Comparison of ENCODE assay signal across 8 cellular contexts in genomic region chr3:50365080-50365841, GRCh38. TPM values are rescaled to one million over a fixed set of nuclear protein-coding genes. Genes with fewer than 3 reads are reported as not detected.
DNase-seq lines count a peak whose midpoint lies in the region; ATAC-seq and TF ChIP-seq lines count a peak whose summit lies in the region.

No MANE protein-coding gene starts in this region.

- TF ChIP-seq CTCF in WI38 (IDR thresholded peaks at IDR 0.05; ENCODE audit: low read depth, low read length) (no peak), breast epithelium (IDR thresholded peaks at IDR 0.05) (no peak)

- intact Hi-C loops in breast epithelium (cut with DNase I; ENCODE audit: low total_unique reads) = no loop called here

- H3K9me3 ChIP-seq in KOPT-K1 (ENCODE audit: insufficient read depth, low read length, poor library complexity, severe bottlenecking) (no peaks in the 10 kb centered on the region), breast epithelium (no peaks in the 10 kb centered on the region)

- H3K36me3 ChIP-seq in KOPT-K1 (ENCODE audit: insufficient read depth, low read length) = no peaks in the 10 kb centered on the region
- no peaks in the 10 kb centered on the region for H3K36me3 ChIP-seq in breast epithelium

- ATAC-seq in GM21723 (IDR thresholded peaks at IDR 0.05; ENCODE audit: unreplicated experiment) = peak; percentile 85

- H3K4me1 ChIP-seq in breast epithelium = no peaks in the 10 kb centered on the region

- peak overlapping the region; percentile 46 for H3K4me3 ChIP-seq in WI38 (ENCODE audit: low read depth, low read length)
- H3K4me3 ChIP-seq in breast epithelium = peak overlapping the region; percentile 51 to 94 (median 65)

- no peaks in the 10 kb centered on the region for H3K27me3 ChIP-seq in breast epithelium

- DNase-seq in Daoy (ENCODE audit: low read depth) (peak; percentile 44), breast epithelium (ENCODE audit: low spot score in 2 of 2) (peak; percentile 88 to 90), islet precursor cell (peak; percentile 95), NCI-H510A treated with DMSO at 0.1 percent for 48 hours (lab: John Stamatoyannopoulos, UW) (no peak)
- peak; percentile 97 for DNase-seq in stimulated activated CD4-positive, alpha-beta T cell treated with anti-CD3 and anti-CD28 coated beads, Interleukin-15, amount 100 ng/mL, for 24 hours

- no peak for TF ChIP-seq POLR2A in breast epithelium (IDR thresholded peaks at IDR 0.05)

- peak overlapping the region; percentile 47 for H3K27ac ChIP-seq in KOPT-K1 (ENCODE audit: low read depth, low read length, poor library complexity, severe bottlenecking)
- peak overlapping the region; percentile 70 to 78 for H3K27ac ChIP-seq in breast epithelium

RNA-seq across cellular contexts. Expression of gene TMEM115, which starts 5.9 kb away (rescaled TPM):
- 26.6 and 33.9 TPM in 2 replicates for total RNA-seq in Daoy (2014; rRNA removed; shearing (Covaris generic))
- 10 to 100 TPM; 46.7 to 67.3 (median 47.9) TPM for total RNA-seq in breast epithelium

RNA-seq across cellular contexts. Expression of gene CYB561D2, which starts 14.6 kb away (rescaled TPM):
- 25.3 and 28.3 TPM in 2 replicates for total RNA-seq in Daoy (2014; rRNA removed; shearing (Covaris generic))
- total RNA-seq in breast epithelium = 10 to 100 TPM; 23.6 to 30.1 (median 28.8) TPM

RNA-seq across cellular contexts. Expression of gene NPRL2, which starts 14.7 kb away (rescaled TPM):
- total RNA-seq in Daoy (2014; rRNA removed; shearing (Covaris generic)) = 14.7 and 20.6 TPM in 2 replicates
- total RNA-seq in breast epithelium = 10 to 100 TPM; 17.4 to 31.5 (median 29.5) TPM

RNA-seq across cellular contexts. Expression of gene ZMYND10, which starts 19.7 kb away (rescaled TPM):
- 0.06 and 0.17 TPM in 2 replicates for total RNA-seq in Daoy (2014; rRNA removed; shearing (Covaris generic))
- 1 to 10 TPM in 2 of 3 donors, under 1 TPM in 1; 0.32 to 2.6 (median 1.9) TPM for total RNA-seq in breast epithelium

RNA-seq across cellular contexts. Expression of gene RASSF1, which starts 24.6 kb away (rescaled TPM):
- 12.7 and 21.2 TPM in 2 replicates for total RNA-seq in Daoy (2014; rRNA removed; shearing (Covaris generic))
- total RNA-seq in breast epithelium = 10 to 100 TPM; 42.7 to 63.6 (median 49.8) TPM
